ENCODE assay signal across 7 cellular contexts in genomic region chr6:5030596-5031136, GRCh38. TPM values are rescaled to one million over a fixed set of nuclear protein-coding genes. Genes with fewer than 3 reads are reported as not detected.
A peak's percentile ranks its signal among the peaks of the same experiment; 100 is the strongest.
DNase-seq lines count a peak whose midpoint lies in the region; ATAC-seq, FAIRE-seq and TF ChIP-seq lines count a peak whose summit lies in the region.

No MANE protein-coding gene starts in this region.

- 26% methylated on average over 13 of the region's 13 CpGs for WGBS in hepatocyte (ENCODE audit: low lambda C conversion rate, missing lambda C conversion rate)

- H3K4me3 Mint-ChIP-seq in T-cell: no peak overlapping the region

- peaks cover 16 to 18% (median 16%) of the 10 kb centered on the region in 3 donors for H3K4me1 Mint-ChIP-seq in T-cell

- H3K27me3 Mint-ChIP-seq in T-cell: peaks cover 0 to 4% of the 10 kb centered on the region in 2 donors

- peak; percentile 90 for ATAC-seq in HG02642 (IDR thresholded peaks at IDR 0.05; ENCODE audit: poor library complexity, unreplicated experiment)
- ATAC-seq in T-cell (replicated peaks in 1 of 4): peak; percentile 67 to 84 (median 75)

- H2AFZ ChIP-seq in hepatocyte: peak overlapping the region; percentile 6

- H3K9me3 ChIP-seq in hepatocyte (ENCODE audit: low read depth): no peaks in the 10 kb centered on the region

- peak; percentile 63 for TF ChIP-seq CTCF in hepatocyte (IDR thresholded peaks at IDR 0.05; ENCODE audit: poor library complexity)

- no peaks in the 10 kb centered on the region for H3K36me3 Mint-ChIP-seq in T-cell

- peak; percentile 57 for DNase-seq in GM12892 (ENCODE audit: insufficient read length)
- peak; percentile 74 for DNase-seq in NCI-H1436 (lab: John Stamatoyannopoulos, UW)
- peak; percentile 26 to 70 (median 56) for DNase-seq in T-cell
- DNase-seq in amniotic epithelial cell (ENCODE audit: low read depth): peak; percentile 81
- DNase-seq in hepatocyte (ENCODE audit: low spot score): peak; percentile 89
- peak; percentile 54 to 77 for DNase-seq in stimulated activated CD4-positive, alpha-beta T cell treated with anti-CD3 and anti-CD28 coated beads, Interleukin-12 subunit alpha, Interleukin-12 subunit beta, amount 100 ng/mL, for 24 hours (ENCODE audit: low read depth in 2 of 2)

- H3K27ac Mint-ChIP-seq in T-cell: no peak overlapping the region

- H3K9me2 ChIP-seq in hepatocyte (replicated peaks; ENCODE audit: insufficient read depth): no peaks in the 10 kb centered on the region

- peak; percentile 78 for FAIRE-seq in GM12892 (lab: Jason Lieb, UNC)

- POLR2A ChIA-PET in T-cell (lab: Charles Lee): no interaction called here

- CTCF ChIA-PET in T-cell (lab: Charles Lee): interaction anchor here in 1 of 2 donors (0.5 to 1.2 kb wide), 3 partner anchors 19 to 985 kb away, joined by 3 to 7 read pairs (median 4); partner anchors contain the start of gene RPP40

- no peaks in the 10 kb centered on the region for H3K9me3 Mint-ChIP-seq in T-cell

- no peaks in the 10 kb centered on the region for H3K79me2 ChIP-seq in hepatocyte

- H4K20me1 ChIP-seq in hepatocyte (ENCODE audit: insufficient read depth, poor library complexity, severe bottlenecking): no peaks in the 10 kb centered on the region

- no peaks in the 10 kb centered on the region for H3K27me3 ChIP-seq in hepatocyte

- H3K36me3 ChIP-seq in hepatocyte (replicated peaks; ENCODE audit: insufficient read depth, low read depth): no peaks in the 10 kb centered on the region

- H3K4me1 ChIP-seq in hepatocyte (ENCODE audit: insufficient read depth): peaks cover 3% of the 10 kb centered on the region

- H3K4me2 ChIP-seq in hepatocyte: no peak overlapping the region

- no peak for TF ChIP-seq POLR2A in GM12892 (IDR thresholded peaks at IDR 0.05; ENCODE audit: low read depth, low read length)

- no peak overlapping the region for H3K27ac ChIP-seq in hepatocyte

- H3K4me3 ChIP-seq in hepatocyte: no peak overlapping the region

RNA-seq across cellular contexts. Expression of gene RPP40, which starts 26.8 kb away (rescaled TPM):
- polyA plus RNA-seq in GM12892 (2012; ENCODE audit: missing spikeins): 9.3 TPM
- total RNA-seq in T-cell (1 to 10 TPM; 2.0 to 7.8 (median 4.8) TPM), hepatocyte (6.3 and 24.8 TPM in 2 replicates)
- polyA plus RNA-seq in hepatocyte: 7.1 and 17.7 TPM in 2 replicates

RNA-seq across cellular contexts. Expression of gene PPP1R3G, which starts 54.5 kb away (rescaled TPM):
- 0.83 TPM for polyA plus RNA-seq in GM12892 (2012; ENCODE audit: missing spikeins)
- under 1 TPM in 2 of 5 donors, not detected in 3; 0.06 to 0.07 TPM for total RNA-seq in T-cell
- 0.47 and 0.48 TPM in 2 replicates for total RNA-seq in hepatocyte
- polyA plus RNA-seq in hepatocyte: 0.18 and 0.82 TPM in 2 replicates
